ENCODE assay signal across 8 cellular contexts in genomic region chr13:20526664-20527063, GRCh38. TPM values are rescaled to one million over a fixed set of nuclear protein-coding genes. Genes with fewer than 3 reads are reported as not detected.
A peak's percentile ranks its signal among the peaks of the same experiment; 100 is the strongest.
DNase-seq lines count a peak whose midpoint lies in the region; ATAC-seq, FAIRE-seq and TF ChIP-seq lines count a peak whose summit lies in the region.

No MANE protein-coding gene starts in this region.

- TF ChIP-seq RAD21 in GM12878 (IDR thresholded peaks at IDR 0.05; ENCODE audit: insufficient read depth, low read depth, low read length), result no peak

- H3K4me2 ChIP-seq in GM12878 (ENCODE audit: control insufficient read depth, insufficient read depth), result peak overlapping the region; percentile 97

- in situ Hi-C loops in GM12878 (cut with MboI), result no loop called here

- DNase-seq in AG10803 (ENCODE audit: low read depth), result peak; percentile 5
- no peak for DNase-seq in HL-60 (ENCODE audit: low read depth in 1 of 2, low spot score in 1 of 2)
- no peak for DNase-seq in GM12878 (ENCODE audit: low read depth, low spot score)
- no peak for DNase-seq in activated effector memory CD4-positive, alpha-beta T cell treated with anti-CD3 and anti-CD28 coated beads, Interleukin-2, amount 50 U/mL, for 16 hours
- no peak for DNase-seq in NCI-H526 treated with DMSO at 0.1 percent for 48 hours (lab: John Stamatoyannopoulos, UW)

- RAD21 ChIA-PET in GM12878 (lab: Charles Lee; ENCODE audit: unreplicated experiment), result interaction anchor here (1.7 kb wide), 1 partner anchor 247 kb away, joined by 4 read pairs; no protein-coding TSS in a partner anchor

- H3K79me2 ChIP-seq in GM12878 (ENCODE audit: control insufficient read depth, insufficient read depth, low read length), result no peaks in the 10 kb centered on the region; the same call in 1 of the 2 replicates

- 81% methylated on average over 6 of the region's 6 CpGs for WGBS in GM12878 (ENCODE audit: insufficient coverage, insufficient replicate concordance, low lambda C conversion rate, missing lambda C conversion rate)

- peak overlapping the region; percentile 76 for H3K27ac ChIP-seq in HL-60 (replicated peaks)
- H3K27ac ChIP-seq in GM12878 (ENCODE audit: control insufficient read depth, insufficient read depth), result peak overlapping the region; percentile 73; the same call in 1 of the 2 replicates

- H3K9me3 ChIP-seq in GM12878 (replicated peaks; ENCODE audit: control insufficient read depth, insufficient read depth, low read length), result no peaks in the 10 kb centered on the region; the same call in 2 of the 3 replicates
- no peaks in the 10 kb centered on the region for H3K9me3 ChIP-seq in mononuclear cell (ENCODE audit: low read depth, low read length)

- ATAC-seq in GM12878 (no peak), GM18907 (IDR thresholded peaks at IDR 0.05; ENCODE audit: unreplicated experiment) (no peak), GM19035 (IDR thresholded peaks at IDR 0.05; ENCODE audit: unreplicated experiment) (no peak)

- TF ChIP-seq CTCF in AG10803 (conservative IDR thresholded peaks at IDR 0.05; ENCODE audit: low read length), result no peak
- TF ChIP-seq CTCF in HL-60 (IDR thresholded peaks at IDR 0.05; ENCODE audit: insufficient read depth, low read length), result no peak
- no peak for TF ChIP-seq CTCF in GM12878 (IDR thresholded peaks at IDR 0.05 in 2 of 3, conservative IDR thresholded peaks at IDR 0.05 in 1 of 3; ENCODE audit: control insufficient read depth in 2 of 3, extremely low read depth in 1 of 3, insufficient read depth in 1 of 3, low read depth in 3 of 3, low read length in 3 of 3)

- no peak for TF ChIP-seq EP300 in GM12878 (IDR thresholded peaks at IDR 0.05; ENCODE audit: borderline replicate concordance in 1 of 2, control insufficient read depth in 1 of 2, low read depth in 2 of 2, low read length in 2 of 2)

- H2AFZ ChIP-seq in GM12878 (ENCODE audit: control insufficient read depth, low read depth, low read length), result peak overlapping the region; percentile 93

- SMC1A ChIA-PET in GM12878 (lab: Charles Lee; ENCODE audit: uncharacterized antibody, unreplicated experiment), result interaction anchor here (1.0 to 2.2 kb wide), 4 partner anchors 17 to 31 kb away, joined by 3 to 6 read pairs (median 4); no protein-coding TSS in a partner anchor

- no peaks in the 10 kb centered on the region for H4K20me1 ChIP-seq in GM12878 (ENCODE audit: control insufficient read depth, insufficient read depth)

- H3K27me3 ChIP-seq in HL-60 (ENCODE audit: insufficient read depth, poor library complexity, severe bottlenecking) (no peaks in the 10 kb centered on the region), GM12878 (replicated peaks in 1 of 2; ENCODE audit: control insufficient read depth in 2 of 2, insufficient read depth in 2 of 2, low read length in 1 of 2) (no peaks in the 10 kb centered on the region), mononuclear cell (ENCODE audit: insufficient read depth, low read length) (no peaks in the 10 kb centered on the region)

- peak overlapping the region; percentile 82 for H3K9ac ChIP-seq in GM12878 (ENCODE audit: control insufficient read depth, insufficient read depth, low read length)

- no peaks in the 10 kb centered on the region for H3K36me3 ChIP-seq in GM12878 (ENCODE audit: control insufficient read depth in 2 of 2, insufficient read depth in 2 of 2, low read length in 1 of 2)

- H3K4me1 ChIP-seq in GM12878 (ENCODE audit: control insufficient read depth, insufficient read depth, low read length), result peaks cover 10% of the 10 kb centered on the region
- peaks cover 23% of the 10 kb centered on the region for H3K4me1 ChIP-seq in mononuclear cell (ENCODE audit: insufficient read depth, low read length)

- no TSS peak for BruUV-seq in GM12878 (replicated peaks; lab: Mats Ljungman, UMichigan)

- CTCF ChIA-PET in GM12878 (lab: Yijun Ruan, JAX), result interaction anchor here (0.9 to 1.2 kb wide), 2 partner anchors 14 to 31 kb away, joined by 3 to 4 read pairs; no protein-coding TSS in a partner anchor

- POLR2A ChIA-PET in GM12878 (lab: Charles Lee), result no interaction called here

- FAIRE-seq in GM12878 (lab: Jason Lieb, UNC), result no peak

- intact Hi-C loops in GM12878 (cut with micrococcal nuclease; ENCODE audit: unreplicated experiment), result loop anchor here (2.0 kb wide), 2 partner anchors 40 to 246 kb away; partner anchors contain the start of genes EEF1AKMT1 and IFT88

- peak overlapping the region; percentile 82 for H3K4me3 ChIP-seq in AG10803 (ENCODE audit: low read length)
- H3K4me3 ChIP-seq in HL-60 (replicated peaks; ENCODE audit: insufficient read depth, low read length), result peak overlapping the region; percentile 77
- peak overlapping the region; percentile 74 for H3K4me3 ChIP-seq in GM12878
- H3K4me3 ChIP-seq in mononuclear cell (ENCODE audit: low read length), result peak overlapping the region; percentile 64

- TF ChIP-seq POLR2A in GM12878 (IDR thresholded peaks at IDR 0.05; ENCODE audit: low read depth, low read length), result no peak

TF ChIP-seq in GM12878, 131 proteins besides CTCF, POLR2A, EP300 and RAD21 (continues in another document):
- TF ChIP-seq CBX5 (IDR thresholded peaks at IDR 0.05; ENCODE audit: low read depth), result no peak
- peak; percentile 46; the same call in 1 of the 2 replicates for TF ChIP-seq MLLT1 (IDR thresholded peaks at IDR 0.05)
- TF ChIP-seq E4F1 (IDR thresholded peaks at IDR 0.05; ENCODE audit: borderline replicate concordance, partially characterized antibody), result no peak
- 0 out of 4 replicates have a peak, but pooled peaks of 1 of the 2 experiments have one; percentile 10 for TF ChIP-seq IKZF2 (IDR thresholded peaks at IDR 0.05)
- no peak for TF ChIP-seq ATF7 (IDR thresholded peaks at IDR 0.05; ENCODE audit: low read depth)

RNA-seq across cellular contexts. Expression of gene CRYL1, which starts 1.0 kb away (rescaled TPM):
- 24.8 and 28.0 TPM in 2 replicates for total RNA-seq in GM12878 (2013; cell fraction: nucleolus; rRNA removed)
- total RNA-seq in GM12878 (2014; rRNA removed) (11.3 and 11.5 TPM in 2 replicates), GM12878 (2014; rRNA removed; fragmentation: Illumina TruSeq; extraction: Trizol) (7.3 and 7.5 TPM in 2 replicates), GM12878 (2021) (10.4 and 10.7 TPM in 2 replicates), mononuclear cell (18.2 TPM)
- 12.6 TPM for polyA plus RNA-seq in GM12878 (2011; ENCODE audit: low read depth)
- polyA plus RNA-seq in GM12878 (2011; rRNA removed) (33.7 and 36.7 TPM in 2 replicates), GM12878 (2014; fragmentation: Illumina TruSeq; extraction: Trizol) (8.0 and 12.9 TPM in 2 replicates), GM12878 (2014; fragmentation: Nextera tagmentation; extraction: Ambion mirVana) (1 to 10 TPM; 5.5 to 7.9 TPM), GM12878 (2014; rRNA removed) (11.6 and 13.8 TPM in 2 replicates), GM12878 (2016; fragmentation: Nextera tagmentation; extraction: Ambion mirVana) (10 to 100 TPM; 13.0 to 13.8 TPM)
- 38.7 and 51.2 TPM in 2 replicates for polyA plus RNA-seq in GM12878 (2011; cell fraction: cytosol; rRNA removed)
- polyA plus RNA-seq in GM12878 (2011; cell fraction: nucleus; rRNA removed), result 19.9 and 25.2 TPM in 2 replicates
- 13.4 and 17.8 TPM in 2 replicates for polyA plus RNA-seq in GM12878 (2012)
- 27.8 and 30.2 TPM in 2 replicates for polyA minus RNA-seq in GM12878 (2011; rRNA and poly(A)+ RNA removed)
- 4.9 and 6.0 TPM in 2 replicates for polyA minus RNA-seq in GM12878 (2011; cell fraction: cytosol; rRNA and poly(A)+ RNA removed)
- 7.1 and 8.6 TPM in 2 replicates for polyA minus RNA-seq in GM12878 (2011; cell fraction: nucleus; rRNA and poly(A)+ RNA removed)

RNA-seq across cellular contexts. Expression of gene IFT88, which starts 40.3 kb away (rescaled TPM):
- 18.7 and 22.4 TPM in 2 replicates for total RNA-seq in GM12878 (2013; cell fraction: nucleolus; rRNA removed)
- total RNA-seq in GM12878 (2014; rRNA removed) (3.4 and 3.7 TPM in 2 replicates), GM12878 (2014; rRNA removed; fragmentation: Illumina TruSeq; extraction: Trizol) (5.2 and 5.4 TPM in 2 replicates), GM12878 (2021) (3.5 and 4.3 TPM in 2 replicates), mononuclear cell (8.7 TPM)
- polyA plus RNA-seq in GM12878 (2011; ENCODE audit: low read depth), result 1.7 TPM
- polyA plus RNA-seq in GM12878 (2011; rRNA removed) (2.9 and 5.1 TPM in 2 replicates), GM12878 (2014; fragmentation: Illumina TruSeq; extraction: Trizol) (4.8 and 5.9 TPM in 2 replicates), GM12878 (2014; fragmentation: Nextera tagmentation; extraction: Ambion mirVana) (1 to 10 TPM; 3.3 to 3.8 TPM), GM12878 (2014; rRNA removed) (2.4 and 3.8 TPM in 2 replicates), GM12878 (2016; fragmentation: Nextera tagmentation; extraction: Ambion mirVana) (1 to 10 TPM; 5.0 to 5.6 TPM)
- polyA plus RNA-seq in GM12878 (2011; cell fraction: cytosol; rRNA removed), result 0.97 and 1.6 TPM in 2 replicates
- polyA plus RNA-seq in GM12878 (2011; cell fraction: nucleus; rRNA removed), result 3.4 and 4.3 TPM in 2 replicates
- 2.9 and 3.0 TPM in 2 replicates for polyA plus RNA-seq in GM12878 (2012)
- 3.0 and 3.2 TPM in 2 replicates for polyA minus RNA-seq in GM12878 (2011; rRNA and poly(A)+ RNA removed)
- polyA minus RNA-seq in GM12878 (2011; cell fraction: cytosol; rRNA and poly(A)+ RNA removed), result 1.7 and 2.1 TPM in 2 replicates
- polyA minus RNA-seq in GM12878 (2011; cell fraction: nucleus; rRNA and poly(A)+ RNA removed), result 4.8 and 7.2 TPM in 2 replicates
